16 cellular contexts compared by ENCODE assay signal in the genomic region with DNA sequence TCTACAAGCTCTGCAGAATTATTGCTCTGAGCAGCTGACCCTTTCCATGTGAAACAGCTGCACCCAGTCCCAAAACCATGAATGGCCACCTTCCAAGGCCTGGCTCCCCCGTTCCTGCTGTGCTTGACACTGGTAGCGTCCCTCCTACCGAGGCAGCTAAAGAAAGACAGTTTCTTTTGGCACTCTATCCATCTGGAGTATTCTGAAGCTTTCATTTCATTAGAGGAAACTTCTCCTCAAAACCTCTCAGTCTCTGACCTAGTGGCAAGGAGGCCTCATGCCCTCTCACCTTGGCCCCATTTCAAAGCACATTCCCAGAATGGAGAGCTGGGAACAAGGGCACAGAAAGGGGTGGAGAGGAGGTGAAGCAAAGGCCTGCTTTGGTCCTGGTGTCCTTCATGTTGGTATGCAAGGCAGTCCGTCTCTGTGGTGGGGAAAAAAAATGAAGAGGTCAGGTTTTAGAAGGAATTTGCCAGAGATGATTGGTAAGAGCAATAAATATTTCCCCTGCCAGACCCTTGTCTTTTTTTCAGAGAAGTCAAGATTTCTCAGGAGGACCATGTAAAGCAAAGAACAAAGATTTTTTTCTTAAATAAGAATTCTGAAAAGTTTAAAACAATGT.
DNase-seq lines count a peak whose midpoint lies in the region; ATAC-seq and TF ChIP-seq lines count a peak whose summit lies in the region.
"Had no signal": no experiment of that assay in that cellular context is flagged by ENCODE, and none has a peak within 500 bp of the region (broad histone marks: within the 10 kb centered on the region; RNA-seq: fewer than 3 reads in every experiment).

No MANE protein-coding gene starts in this region.

- TF ChIP-seq CTCF in heart right ventricle (IDR thresholded peaks at IDR 0.05) (no peak), ovary (IDR thresholded peaks at IDR 0.05) (no peak)

- H3K9me3 ChIP-seq in heart right ventricle (no peaks in the 10 kb centered on the region), ovary (no peaks in the 10 kb centered on the region), aorta (ENCODE audit: control insufficient read depth, low read length) (no peaks in the 10 kb centered on the region)
- H3K9me3 ChIP-seq: suprapubic skin had no signal

- H3K36me3 ChIP-seq in heart right ventricle = peaks cover 0 to 49% (median 0%) of the 10 kb centered on the region in 9 donors
- no peaks in the 10 kb centered on the region for H3K36me3 ChIP-seq in ovary
- H3K36me3 ChIP-seq in aorta (ENCODE audit: control insufficient read depth in 1 of 2, insufficient read depth in 2 of 2, low read length in 1 of 2) = peaks cover 6 to 10% of the 10 kb centered on the region in 2 donors

- H3K4me3 ChIP-seq in heart right ventricle (no peak overlapping the region), ovary (no peak overlapping the region), aorta (ENCODE audit: low read length in 2 of 2) (no peak overlapping the region)
- H3K4me3 ChIP-seq: SK-N-MC, suprapubic skin had no signal

- H3K4me1 ChIP-seq in heart right ventricle = peaks cover 0 to 28% (median 15%) of the 10 kb centered on the region in 9 donors
- H3K4me1 ChIP-seq in ovary (ENCODE audit: insufficient read depth) = peaks cover 13% of the 10 kb centered on the region
- H3K4me1 ChIP-seq in aorta (ENCODE audit: control insufficient read depth in 1 of 2, insufficient read depth in 2 of 2, low read length in 2 of 2) = peaks cover 4 to 7% of the 10 kb centered on the region in 2 donors

- H3K27me3 ChIP-seq in heart right ventricle (no peaks in the 10 kb centered on the region), ovary (no peaks in the 10 kb centered on the region), aorta (ENCODE audit: control insufficient read depth in 1 of 2, insufficient read depth in 2 of 2, low read length in 1 of 2) (no peaks in the 10 kb centered on the region)
- H3K27me3 ChIP-seq: suprapubic skin had no signal

- H3K27ac ChIP-seq in heart right ventricle = peak overlapping the region in 4 of 10 donors; percentile 3 to 49 (median 26)
- H3K27ac ChIP-seq in ovary = peak overlapping the region; percentile 36 to 75
- peak overlapping the region; percentile 37 to 89 for H3K27ac ChIP-seq in aorta (ENCODE audit: low read depth in 1 of 2, low read length in 2 of 2)
- H3K27ac ChIP-seq: C4-2B, SK-N-MC, suprapubic skin had no signal

- DNase-seq in amniotic epithelial cell (ENCODE audit: low read depth) (peak; percentile 44), heart right ventricle (peak in 1 of 2 donors; percentile 18), ovary (peak in 4 of 5 donors; percentile 40 to 56 (median 53)), aorta (no peak), NCI-H2227 (lab: John Stamatoyannopoulos, UW; ENCODE audit: unreplicated experiment) (no peak)
- DNase-seq in effector CD8-positive, alpha-beta T cell (lab: John Stamatoyannopoulos, UW) = no peak
- DNase-seq: activated CD4-positive, alpha-beta T cell treated with anti-CD3 and anti-CD28 coated beads for 36 hours; activated CD8-positive, alpha-beta memory T cell treated with anti-CD3 and anti-CD28 coated beads, Interleukin-2, amount 50 U/mL, for 4 hours; activated naive CD4-positive, alpha-beta T cell treated with anti-CD3 and anti-CD28 coated beads, Interleukin-2, amount 50 U/mL, for 16 hours; NCI-H1930; NCI-H526; OCI-M1 had no signal

- intact Hi-C loops in heart right ventricle (cut with DNase I) = loop anchor here in 1 of 10 donors (10.0 kb wide), 1 partner anchor 267 kb away; a partner anchor contains a TSS
- intact Hi-C loops in ovary (cut with DNase I) = no loop called here
- intact Hi-C loops in aorta (cut with DNase I) = loop anchor here in 1 of 2 donors (5.0 kb wide), 1 partner anchor 270 kb away; a partner anchor contains a TSS

- no peak for TF ChIP-seq EP300 in ovary (IDR thresholded peaks at IDR 0.05)

- WGBS in heart right ventricle, 2 donors = 63 to 65% methylated on average over 4 of the region's 4 CpGs
- 18 to 22% (median 21%) methylated on average over 4 of the region's 4 CpGs for WGBS in ovary, 3 donors
- WGBS in aorta, 2 donors = 10 to 11% methylated on average over 4 of the region's 4 CpGs

- no peak for TF ChIP-seq POLR2A in ovary (IDR thresholded peaks at IDR 0.05)

- peak in 7 of 8 donors; percentile 13 to 53 (median 34) for ATAC-seq in heart right ventricle
- peak; percentile 37 for ATAC-seq in aorta (ENCODE audit: low FRiP score)
- ATAC-seq in HG02973 (IDR thresholded peaks at IDR 0.05; ENCODE audit: unreplicated experiment) = no peak
- ATAC-seq: activated CD4-positive, alpha-beta T cell treated with anti-CD3 and anti-CD28 coated beads for 36 hours had no signal

Comparison
In these comparisons a context has a peak if more than half of its experiments do, and no peak if none do; other contexts are left out.
1. DNase-seq: peak in amniotic epithelial cell (single experiment) and ovary (4 of 5); none in aorta (0 of 2), effector CD8-positive, alpha-beta T cell (single experiment) and NCI-H2227 (single experiment).